ENCODE assay signal across 30 cellular contexts in the genomic region with DNA sequence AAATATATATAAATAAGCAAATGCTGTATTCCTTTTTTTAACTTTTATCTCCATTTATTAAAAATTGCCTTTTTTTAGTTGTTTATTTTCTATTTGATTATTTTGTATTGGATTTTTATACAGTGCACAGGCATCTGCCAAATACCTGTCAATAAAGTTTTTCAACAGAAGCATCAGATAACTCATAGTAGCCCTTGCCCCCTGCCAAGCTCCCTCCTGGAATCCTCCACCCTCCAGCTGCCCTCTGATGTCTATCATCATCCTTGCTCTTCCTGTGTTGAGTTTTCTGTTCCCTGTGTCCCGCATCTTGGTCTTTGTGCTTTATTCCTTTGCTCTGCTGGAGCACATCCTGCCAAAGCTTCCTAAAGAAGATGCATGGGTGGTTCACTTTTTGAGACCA.
"Had no signal": no experiment of that assay in that cellular context is flagged by ENCODE, and none has a peak within 500 bp of the region (broad histone marks: within the 10 kb centered on the region; RNA-seq: fewer than 3 reads in every experiment).

No MANE protein-coding gene starts in this region.

- ATAC-seq: naive thymus-derived CD4-positive, alpha-beta T cell; natural killer cell; psoas muscle; right cardiac atrium; sciatic nerve; stimulated activated memory B cell treated with anti-CD40 and anti-IgM and Interleukin-4, amounts not matched to agents 10 μg/mL and 1 μg/mL and 100 μg/mL, for 72 hours; stimulated activated naive CD8-positive, alpha-beta T cell treated with anti-CD3 and anti-CD28 coated beads, Interleukin-15, amount 100 ng/mL, for 72 hours; stimulated activated naive CD8-positive, alpha-beta T cell treated with anti-CD3 and anti-CD28 coated beads, Interleukin-15, Interleukin-2, amounts not matched to agents 100 U/mL and 50 U/mL, for 24 hours had no signal

- H3K27ac ChIP-seq: neural progenitor cell, ovary, parathyroid adenoma, psoas muscle, skin epidermis, spleen, suprapubic skin, testis, tibial artery, transverse colon, upper lobe of left lung, vagina had no signal

- H3K9ac ChIP-seq: neural progenitor cell, parathyroid adenoma had no signal

- DNase-seq: naive thymus-derived CD4-positive, alpha-beta T cell; natural killer cell; occipital lobe; ovary; posterior cingulate gyrus; psoas muscle; right cardiac atrium; spleen; stimulated activated CD4-positive, alpha-beta T cell treated with anti-CD3 and anti-CD28 coated beads, Interleukin-12 subunit alpha, Interleukin-12 subunit beta, amount 100 ng/mL, for 4 hours; stimulated activated CD4-positive, alpha-beta T cell treated with anti-CD3 and anti-CD28 coated beads, Interleukin-1b, Interleukin-23, amount 100 ng/mL, for 48 hours; stimulated activated CD4-positive, alpha-beta T cell treated with anti-CD3 and anti-CD28 coated beads, Interleukin-4, amount 100 ng/mL, for 1 hour; stimulated activated CD4-positive, alpha-beta T cell treated with anti-CD3 and anti-CD28 coated beads, Interleukin-4, amount 100 ng/mL, for 4 hours; stimulated activated CD8-positive, alpha-beta memory T cell treated with anti-CD3 and anti-CD28 coated beads, Interleukin-4, amount 100 ng/mL, for 48 hours; stimulated activated naive CD4-positive, alpha-beta T cell; stimulated activated naive CD8-positive, alpha-beta T cell treated with anti-CD3 and anti-CD28 coated beads, Interleukin-15, amount 100 ng/mL, for 72 hours; stimulated activated naive CD8-positive, alpha-beta T cell treated with anti-CD3 and anti-CD28 coated beads, Interleukin-15, Interleukin-2, amounts not matched to agents 100 U/mL and 50 U/mL, for 24 hours; substantia nigra; testis; tibial artery; transverse colon; upper lobe of left lung had no signal

- H3K79me2 ChIP-seq: parathyroid adenoma had no signal

- H3K4me2 ChIP-seq: neural progenitor cell, smooth muscle cell had no signal

- H2AFZ ChIP-seq: neural progenitor cell, parathyroid adenoma had no signal

- H3K4me1 ChIP-seq: parathyroid adenoma, suprapubic skin, transverse colon, upper lobe of left lung, vagina had no signal

- H3K27me3 ChIP-seq: neural progenitor cell, ovary, spleen, suprapubic skin, testis, tibial artery, transverse colon, upper lobe of left lung, vagina had no signal

- H3K4me3 ChIP-seq: neural progenitor cell, ovary, psoas muscle, skin epidermis, smooth muscle cell, spleen, suprapubic skin, testis, tibial artery, transverse colon, upper lobe of left lung, vagina had no signal

- H3K36me3 ChIP-seq: neural progenitor cell, ovary, tibial artery, transverse colon, upper lobe of left lung, vagina had no signal

- H3K9me3 ChIP-seq: ovary, psoas muscle, spleen, suprapubic skin, testis, tibial artery, transverse colon, upper lobe of left lung, vagina had no signal

- FAIRE-seq: urothelium cell line had no signal
